ENCODE assay signal across 9 cellular contexts in the genomic region with DNA sequence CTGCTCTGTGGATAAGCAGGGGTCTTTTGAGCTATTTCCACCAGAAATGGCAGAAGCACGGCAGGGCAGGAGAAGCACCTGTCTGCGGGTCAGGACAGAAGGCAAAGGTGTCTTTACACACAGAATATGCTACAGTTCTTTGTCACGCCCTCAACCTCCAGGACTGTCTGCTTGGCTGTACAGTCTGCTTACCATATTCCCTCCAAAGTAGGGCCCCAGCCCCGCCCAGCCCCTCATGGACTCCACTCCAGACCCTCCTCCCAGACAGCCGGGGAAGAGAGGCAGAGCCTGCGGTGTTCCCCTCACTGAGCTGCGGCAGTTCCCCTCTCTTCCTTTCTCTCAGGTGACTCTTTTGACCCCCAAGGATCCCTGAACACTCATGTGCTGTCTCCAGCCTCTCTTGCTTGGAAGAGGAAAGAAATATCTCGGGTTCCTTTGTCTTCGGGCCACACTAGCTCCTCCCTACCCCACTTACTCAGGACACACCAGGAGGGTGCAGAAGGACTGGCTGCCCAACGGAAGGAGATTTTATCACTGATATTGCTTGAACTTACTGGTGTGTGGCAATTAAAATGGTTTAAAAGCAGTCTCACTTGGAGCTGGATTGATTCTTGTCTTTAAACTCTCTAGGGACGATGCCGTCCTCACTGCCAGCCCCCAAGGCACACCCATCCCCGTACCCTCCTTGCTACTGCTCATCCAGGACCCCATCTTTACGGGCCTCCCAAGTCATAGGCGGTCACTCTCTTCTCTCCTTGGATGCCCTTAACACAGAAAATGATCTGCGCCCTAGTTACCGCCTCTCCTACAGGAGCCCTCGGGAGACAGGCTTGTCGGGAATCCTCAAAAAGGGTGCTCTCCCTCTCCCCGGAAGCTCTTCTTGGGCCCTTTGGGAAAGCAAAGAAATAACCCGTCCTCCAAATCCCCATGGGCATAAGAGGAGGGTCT.
A peak's percentile ranks its signal among the peaks of the same experiment; 100 is the strongest.
DNase-seq lines count a peak whose midpoint lies in the region; ATAC-seq and TF ChIP-seq lines count a peak whose summit lies in the region.
"Had no signal": no experiment of that assay in that cellular context is flagged by ENCODE, and none has a peak within 500 bp of the region (broad histone marks: within the 10 kb centered on the region; RNA-seq: fewer than 3 reads in every experiment).

No MANE protein-coding gene starts in this region.

- H3K36me3 ChIP-seq in Panc1 (ENCODE audit: control insufficient read depth, insufficient read depth, low read length), result no peaks in the 10 kb centered on the region
- H3K36me3 ChIP-seq in esophagus muscularis mucosa, result no peaks in the 10 kb centered on the region
- H3K36me3 ChIP-seq in skeletal muscle tissue (ENCODE audit: control insufficient read depth in 3 of 3, insufficient read depth in 3 of 3, low read length in 3 of 3), result no peaks in the 10 kb centered on the region

- H3K4me3 ChIP-seq in Panc1 (ENCODE audit: low read depth in 2 of 2, low read length in 2 of 2) (no peak overlapping the region), esophagus muscularis mucosa (no peak overlapping the region), skeletal muscle tissue (ENCODE audit: low read length in 3 of 3) (no peak overlapping the region)

- H3K27me3 Mint-ChIP-seq in Calu3 (ENCODE audit: unreplicated experiment), result no peaks in the 10 kb centered on the region

- no peak for ATAC-seq in Panc1
- no peak for ATAC-seq in GM18520 (IDR thresholded peaks at IDR 0.05; ENCODE audit: unreplicated experiment)
- no peak for ATAC-seq in GM19455 (IDR thresholded peaks at IDR 0.05; ENCODE audit: unreplicated experiment)

- H3K27ac Mint-ChIP-seq in Calu3 (ENCODE audit: unreplicated experiment), result peak overlapping the region; percentile 86

- intact Hi-C loops in Calu3 (cut with micrococcal nuclease; ENCODE audit: unreplicated experiment) (no loop called here), Panc1 (cut with micrococcal nuclease; ENCODE audit: unreplicated experiment) (loop anchor here (2.0 to 5.0 kb wide), 2 partner anchors 237 to 342 kb away; no protein-coding TSS in a partner anchor), esophagus muscularis mucosa (cut with DNase I) (no loop called here)

- peaks cover 97% of the 10 kb centered on the region for H3K4me1 Mint-ChIP-seq in Calu3 (ENCODE audit: low read depth, unreplicated experiment)

- no peak overlapping the region for H3K9ac ChIP-seq in skeletal muscle tissue (ENCODE audit: low read depth in 1 of 3, low read length in 3 of 3)

- H3K9me3 ChIP-seq in Panc1 (ENCODE audit: control insufficient read depth, insufficient read depth, low read depth, low read length) (no peaks in the 10 kb centered on the region), esophagus muscularis mucosa (no peaks in the 10 kb centered on the region), skeletal muscle tissue (ENCODE audit: control insufficient read depth in 3 of 3, low read length in 3 of 3) (no peaks in the 10 kb centered on the region)

- H3K4me1 ChIP-seq in Panc1 (ENCODE audit: control insufficient read depth, insufficient read depth, low read length), result peaks cover 98% of the 10 kb centered on the region
- H3K4me1 ChIP-seq in esophagus muscularis mucosa, result peaks cover 49 to 82% (median 74%) of the 10 kb centered on the region in 4 donors
- H3K4me1 ChIP-seq in skeletal muscle tissue (ENCODE audit: control insufficient read depth in 3 of 3, insufficient read depth in 3 of 3, low read length in 3 of 3), result peaks cover 54 to 64% (median 55%) of the 10 kb centered on the region in 3 donors

- H3K27me3 ChIP-seq in Panc1 (ENCODE audit: control insufficient read depth, insufficient read depth, low read length), result no peaks in the 10 kb centered on the region
- no peaks in the 10 kb centered on the region for H3K27me3 ChIP-seq in esophagus muscularis mucosa
- no peaks in the 10 kb centered on the region for H3K27me3 ChIP-seq in skeletal muscle tissue (ENCODE audit: control insufficient read depth in 3 of 3, insufficient read depth in 3 of 3, low read length in 3 of 3)

- POLR2A ChIA-PET in Panc1 (lab: Charles Lee), result interaction anchor here (0.6 to 1.4 kb wide), 6 partner anchors 117 to 349 kb away, joined by 3 to 5 read pairs (median 4); a partner anchor contains a TSS

- peak overlapping the region; percentile 18 for H3K4me3 Mint-ChIP-seq in Calu3 (ENCODE audit: low read depth, unreplicated experiment)

- H3K9me3 Mint-ChIP-seq in Calu3 (ENCODE audit: low read depth, unreplicated experiment), result no peaks in the 10 kb centered on the region

- H3K36me3 Mint-ChIP-seq in Calu3 (ENCODE audit: insufficient read depth, unreplicated experiment), result peaks cover 55% of the 10 kb centered on the region

- no peak for DNase-seq in Calu3
- DNase-seq in Panc1 (ENCODE audit: low read depth, low spot score), result no peak
- DNase-seq in esophagus muscularis mucosa (ENCODE audit: extremely low spot score), result no peak
- no peak for DNase-seq in GM13976 (ENCODE audit: low spot score)
- no peak for DNase-seq in activated effector memory CD4-positive, alpha-beta T cell treated with anti-CD3 and anti-CD28 coated beads, Interleukin-2, amount 50 U/mL, for 16 hours
- DNase-seq: NCI-H1417 had no signal

- TF ChIP-seq EP300 in esophagus muscularis mucosa (IDR thresholded peaks at IDR 0.05), result no peak

- BruUV-seq in Calu3 (replicated peaks; lab: Mats Ljungman, UMichigan) (no TSS peak), Panc1 (replicated peaks; lab: Mats Ljungman, UMichigan) (no TSS peak)

- peak overlapping the region; percentile 100 for H3K27ac ChIP-seq in Panc1 (ENCODE audit: low read length)
- H3K27ac ChIP-seq in esophagus muscularis mucosa (replicated peaks in 1 of 4), result peak overlapping the region; percentile 73 to 89 (median 80)
- H3K27ac ChIP-seq in skeletal muscle tissue (ENCODE audit: low read depth, low read length), result peak overlapping the region; percentile 38

- TF ChIP-seq POLR2A in esophagus muscularis mucosa (IDR thresholded peaks at IDR 0.05; ENCODE audit: low read depth), result no peak

- in situ Hi-C loops in Panc1 (cut with HindIII; ENCODE audit: low pct_unique_long_range_greater_than_20kb, low sequenced_read_pairs), result loop anchor here (10.0 to 25.0 kb wide), 2 partner anchors 116 to 347 kb away; a partner anchor contains a TSS
- in situ Hi-C loops in GM13976 (cut with MboI; ENCODE audit: low sequenced_read_pairs, unreplicated experiment), result loop anchor here (25.0 kb wide), 1 partner anchor 347 kb away; a partner anchor contains a TSS

- CTCF ChIA-PET in Calu3 (lab: Charles Lee), result interaction anchor here (1.0 to 2.3 kb wide), 8 partner anchors 38 to 459 kb away, joined by 3 to 9 read pairs (median 4); no protein-coding TSS in a partner anchor
- CTCF ChIA-PET in Panc1 (lab: Charles Lee), result interaction anchor here (0.5 to 0.6 kb wide), 3 partner anchors 16 to 1050 kb away, joined by 3 to 14 read pairs (median 6); no protein-coding TSS in a partner anchor

- TF ChIP-seq CTCF in Calu3 (IDR thresholded peaks at IDR 0.05; ENCODE audit: unreplicated experiment) (no peak), Panc1 (IDR thresholded peaks at IDR 0.05) (no peak), esophagus muscularis mucosa (IDR thresholded peaks at IDR 0.05) (no peak), GM13976 (IDR thresholded peaks at IDR 0.05; ENCODE audit: borderline replicate concordance, control extremely low read depth, extremely low read depth, insufficient read depth, missing control alignments) (no peak)

- 92% methylated on average over 21 of the region's 21 CpGs for WGBS in esophagus muscularis mucosa

Comparison
In these comparisons a context has a peak if more than half of its experiments do, and no peak if none do; other contexts are left out.
1. H3K27ac ChIP-seq: peak in every context shown above with its lines; median percentile 100 in Panc1; 80 in esophagus muscularis mucosa; 38 in skeletal muscle tissue.